14 cellular contexts compared by ENCODE assay signal in genomic region chr15:78414608-78415250, GRCh38. TPM values are rescaled to one million over a fixed set of nuclear protein-coding genes. Genes with fewer than 3 reads are reported as not detected.
DNase-seq lines count a peak whose midpoint lies in the region; ATAC-seq and TF ChIP-seq lines count a peak whose summit lies in the region.
"Had no signal": no experiment of that assay in that cellular context is flagged by ENCODE, and none has a peak within 500 bp of the region (broad histone marks: within the 10 kb centered on the region; RNA-seq: fewer than 3 reads in every experiment).

No MANE protein-coding gene starts in this region.

- ATAC-seq in mucosa of descending colon = peak; percentile 74
- ATAC-seq: T-cell had no signal

- DNase-seq in NCI-H1092 (lab: John Stamatoyannopoulos, UW) (peak; percentile 31), NCI-H748 (lab: John Stamatoyannopoulos, UW; ENCODE audit: unreplicated experiment) (peak; percentile 63), cerebellum (ENCODE audit: low spot score) (peak; percentile 12), mucosa of descending colon (peak in 2 of 3 donors; percentile 52 to 57), NCI-H1436 treated with DMSO at 0.1 percent for 48 hours (lab: John Stamatoyannopoulos, UW) (no peak), ureter (ENCODE audit: low spot score) (no peak), GOT3 (lab: John Stamatoyannopoulos, UW) (no peak)
- DNase-seq: IMR-90, NCI-H226, Right ventricle myocardium superior, SK-N-SH, T-cell had no signal

- H3K36me3 ChIP-seq in mucosa of descending colon (ENCODE audit: low read depth) = no peaks in the 10 kb centered on the region
- H3K36me3 ChIP-seq: Peyer's patch had no signal

- intact Hi-C loops in mucosa of descending colon (cut with DNase I, micrococcal nuclease) = no loop called here

- no peak overlapping the region for H3K4me3 ChIP-seq in mucosa of descending colon
- H3K4me3 ChIP-seq: GM23338, Peyer's patch had no signal

- peaks cover 28% of the 10 kb centered on the region for H3K4me1 ChIP-seq in mucosa of descending colon (ENCODE audit: low read depth)

- H3K9me3 ChIP-seq in mucosa of descending colon = no peaks in the 10 kb centered on the region
- H3K9me3 ChIP-seq: Peyer's patch, SK-N-SH had no signal

- TF ChIP-seq CTCF in mucosa of descending colon (IDR thresholded peaks at IDR 0.05) = no peak

RNA-seq across cellular contexts. Expression of gene IREB2, which starts 23.3 kb away (rescaled TPM):
- total RNA-seq in cerebellum (73.9 TPM), mucosa of descending colon (10 to 100 TPM; 51.7 to 62.7 (median 62.0) TPM), ureter (57.8 TPM)

Comparison
In these comparisons a context has a peak if more than half of its experiments do, and no peak if none do; other contexts are left out.
1. DNase-seq: peak in NCI-H1092 (single experiment), NCI-H748 (single experiment), cerebellum (single experiment) and mucosa of descending colon (2 of 3); none in NCI-H1436 treated with DMSO at 0.1 percent for 48 hours (single experiment), ureter (single experiment) and GOT3 (single experiment).